In genomic region chr12:109998904-109999648, GRCh38 we compare ENCODE assay signal across 8 cellular contexts. TPM values are rescaled to one million over a fixed set of nuclear protein-coding genes. Genes with fewer than 3 reads are reported as not detected.
DNase-seq lines count a peak whose midpoint lies in the region; ATAC-seq and TF ChIP-seq lines count a peak whose summit lies in the region.

Gene ANKRD13A (plus strand): TSS chr12:109999430. CDS start chr12:109999689, 259 bp downstream.

- peaks cover 47% of the 10 kb centered on the region for H4K20me1 ChIP-seq in BLaER1

- ATAC-seq in GM19438 (IDR thresholded peaks at IDR 0.05; ENCODE audit: low read depth, unreplicated experiment) (peak; percentile 41), lower lobe of right lung (peak; percentile 91 to 92)

- H3K4me2 ChIP-seq in BLaER1: peak within 1 kb of the TSS; percentile 90

- DNase-seq in HS-5 (ENCODE audit: low read depth) (peak; percentile 89), NK-92 (lab: John Stamatoyannopoulos, UW; ENCODE audit: unreplicated experiment) (peak; percentile 24), lower lobe of right lung (peak; percentile 92)
- peak; percentile 68 to 77 for DNase-seq in activated CD8-positive, alpha-beta memory T cell treated with anti-CD3 and anti-CD28 coated beads for 1 hour (ENCODE audit: extremely low read depth in 1 of 2, low read depth in 1 of 2)
- peak; percentile 65 to 77 (median 76) for DNase-seq in stimulated activated CD4-positive, alpha-beta T cell treated with anti-CD3 and anti-CD28 coated beads, TNF-alpha, amount 100 ng/mL, for 1 hour (ENCODE audit: low read depth in 3 of 3, low spot score in 1 of 3)

- peak within 1 kb of the TSS; percentile 96 for H3K9ac ChIP-seq in BLaER1

- 1 to 2% methylated on average over 62 of the region's 62 CpGs for WGBS in ectodermal cell, 2 experiments

- peaks cover 27% of the 10 kb centered on the region for H3K27me3 ChIP-seq in BLaER1
- H3K27me3 ChIP-seq in ectodermal cell (ENCODE audit: control insufficient read depth, insufficient read depth, low read length, poor library complexity, severe bottlenecking): peaks cover 16% of the 10 kb centered on the region
- H3K27me3 ChIP-seq in lower lobe of right lung (ENCODE audit: low read depth): no peaks in the 10 kb centered on the region

- H3K36me3 ChIP-seq in BLaER1 (peaks cover 13% of the 10 kb centered on the region), ectodermal cell (ENCODE audit: control insufficient read depth, insufficient read depth, low read length) (no peaks in the 10 kb centered on the region), lower lobe of right lung (no peaks in the 10 kb centered on the region)

- intact Hi-C loops in lower lobe of right lung (cut with DNase I): no loop called here

- H3K4me1 ChIP-seq in BLaER1 (peaks cover 39% of the 10 kb centered on the region), ectodermal cell (ENCODE audit: control insufficient read depth, insufficient read depth, low read length) (peaks cover 13% of the 10 kb centered on the region), lower lobe of right lung (peaks cover 55% of the 10 kb centered on the region)

- H3K27ac ChIP-seq in BLaER1: peak within 1 kb of the TSS; percentile 96
- peak within 1 kb of the TSS; percentile 86 for H3K27ac ChIP-seq in ectodermal cell (ENCODE audit: insufficient read depth, low read depth, low read length, poor library complexity, severe bottlenecking)
- H3K27ac ChIP-seq in lower lobe of right lung: peak within 1 kb of the TSS; percentile 96

- H3K4me3 ChIP-seq in BLaER1 (peak within 1 kb of the TSS; percentile 92), ectodermal cell (ENCODE audit: insufficient read depth, low read depth, low read length) (peak within 1 kb of the TSS; percentile 78), lower lobe of right lung (peak within 1 kb of the TSS; percentile 97)

- TF ChIP-seq CTCF in lower lobe of right lung (IDR thresholded peaks at IDR 0.05): no peak

- no peaks in the 10 kb centered on the region for H3K9me3 ChIP-seq in BLaER1
- no peaks in the 10 kb centered on the region for H3K9me3 ChIP-seq in ectodermal cell (ENCODE audit: control insufficient read depth, low read length)
- H3K9me3 ChIP-seq in lower lobe of right lung: no peaks in the 10 kb centered on the region

RNA-seq across cellular contexts. Expression of gene ANKRD13A, which starts in this region (rescaled TPM):
- polyA plus RNA-seq in ectodermal cell (2013, experiment 1 of 4): 23.1 TPM
- polyA plus RNA-seq in ectodermal cell (2013, experiment 2 of 4): 26.6 TPM
- 19.8 TPM for polyA plus RNA-seq in ectodermal cell (2013, experiment 3 of 4)
- 19.8 TPM for polyA plus RNA-seq in ectodermal cell (2013, experiment 4 of 4)
- total RNA-seq in lower lobe of right lung: 62.5 TPM

Comparison
In these comparisons a context has a peak if more than half of its experiments do, and no peak if none do; other contexts are left out.
1. Peak in every context shown above with its lines: DNase-seq, ATAC-seq, H3K4me3 ChIP-seq and H3K27ac ChIP-seq.
2. DNase-seq: peak in every context shown above with its lines; median percentile 92 in lower lobe of right lung; 89 in HS-5; 76 in stimulated activated CD4-positive, alpha-beta T cell treated with anti-CD3 and anti-CD28 coated beads, TNF-alpha, amount 100 ng/mL, for 1 hour; 72 in activated CD8-positive, alpha-beta memory T cell treated with anti-CD3 and anti-CD28 coated beads for 1 hour; 24 in NK-92.